ENCODE assay signal across 8 cellular contexts in the genomic region with DNA sequence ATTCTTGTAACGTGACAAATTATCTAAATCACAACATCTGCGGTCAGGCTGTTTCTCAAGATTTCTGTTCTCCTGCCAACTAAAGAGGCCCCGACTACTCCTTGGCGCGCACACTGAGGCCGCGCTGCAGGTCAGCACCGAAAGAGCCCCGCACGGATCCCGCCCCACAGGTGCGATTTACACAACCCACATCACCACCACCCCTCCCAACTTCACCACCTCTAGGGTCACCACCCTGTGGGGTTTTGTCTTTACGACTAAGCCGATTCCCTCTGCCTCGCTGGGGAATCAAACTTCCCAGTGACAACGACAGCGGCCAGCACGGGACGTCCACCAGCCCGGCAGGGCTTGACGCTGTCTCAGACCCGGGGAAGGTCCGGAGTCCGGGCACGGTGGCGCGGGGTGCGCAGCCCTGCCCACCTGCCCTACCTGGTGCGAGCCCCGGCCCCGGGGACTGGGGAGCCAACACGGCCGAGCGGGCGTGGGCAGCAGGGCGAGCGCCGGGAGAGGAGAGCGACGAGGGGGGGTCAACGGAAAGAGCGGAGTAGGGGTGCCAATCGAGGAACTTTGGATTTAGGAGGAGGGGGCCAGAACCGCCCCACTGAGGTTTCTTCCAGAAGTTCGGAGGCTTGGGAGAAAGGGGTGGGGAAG. TPM values are rescaled to one million over a fixed set of nuclear protein-coding genes. Genes with fewer than 3 reads are reported as not detected.
DNase-seq lines count a peak whose midpoint lies in the region; ATAC-seq and TF ChIP-seq lines count a peak whose summit lies in the region.

No MANE protein-coding gene starts in this region.

- H3K27me3 ChIP-seq in rectal smooth muscle tissue (ENCODE audit: control insufficient read depth, insufficient read depth, low read length): no peaks in the 10 kb centered on the region

- H3K9ac ChIP-seq in rectal smooth muscle tissue (ENCODE audit: low read length): no peak overlapping the region

- H3K27ac Mint-ChIP-seq in activated naive CD4-positive, alpha-beta T cell treated with anti-CD3 and anti-CD28 coated beads, Interleukin-2, amount 10 ng/mL, durations not matched to agents 7 days and 5 days: no peak overlapping the region

- peak overlapping the region; percentile 81 for H3K4me3 ChIP-seq in rectal smooth muscle tissue (ENCODE audit: low read length)

- H3K27me3 Mint-ChIP-seq in activated naive CD4-positive, alpha-beta T cell treated with anti-CD3 and anti-CD28 coated beads, Interleukin-2, amount 10 ng/mL, durations not matched to agents 7 days and 5 days: peaks cover 56% of the 10 kb centered on the region

- ATAC-seq in GM18867 (IDR thresholded peaks at IDR 0.05; ENCODE audit: unreplicated experiment) (peak; percentile 7), left cardiac atrium (peak; percentile 35 to 43)

- no peak for TF ChIP-seq CTCF in 22Rv1 (IDR thresholded peaks at IDR 0.05)

- no peaks in the 10 kb centered on the region for H3K36me3 ChIP-seq in rectal smooth muscle tissue (ENCODE audit: control insufficient read depth, insufficient read depth, low read length)

- in situ Hi-C loops in KBM-7 (cut with MboI; ENCODE audit: low pct_unique_long_range_greater_than_20kb, low sequenced_read_pairs): no loop called here

- intact Hi-C loops in left cardiac atrium (cut with DNase I): loop anchor here in 1 of 2 donors (10.0 kb wide), 1 partner anchor 68 kb away; no protein-coding TSS in a partner anchor

- H3K9me3 Mint-ChIP-seq in activated naive CD4-positive, alpha-beta T cell treated with anti-CD3 and anti-CD28 coated beads, Interleukin-2, amount 10 ng/mL, durations not matched to agents 7 days and 5 days: no peaks in the 10 kb centered on the region

- peaks cover 17% of the 10 kb centered on the region for H3K4me1 Mint-ChIP-seq in activated naive CD4-positive, alpha-beta T cell treated with anti-CD3 and anti-CD28 coated beads, Interleukin-2, amount 10 ng/mL, durations not matched to agents 7 days and 5 days

- H3K4me3 Mint-ChIP-seq in activated naive CD4-positive, alpha-beta T cell treated with anti-CD3 and anti-CD28 coated beads, Interleukin-2, amount 10 ng/mL, durations not matched to agents 7 days and 5 days: peak overlapping the region; percentile 83

- no peaks in the 10 kb centered on the region for H3K36me3 Mint-ChIP-seq in activated naive CD4-positive, alpha-beta T cell treated with anti-CD3 and anti-CD28 coated beads, Interleukin-2, amount 10 ng/mL, durations not matched to agents 7 days and 5 days

- CTCF ChIA-PET in activated naive CD4-positive, alpha-beta T cell treated with anti-CD3 and anti-CD28 coated beads, Interleukin-2, amount 10 ng/mL, durations not matched to agents 7 days and 5 days (lab: Charles Lee): no interaction called here

- H3K27ac ChIP-seq in 22Rv1 (peak overlapping the region; percentile 91), rectal smooth muscle tissue (ENCODE audit: low read depth, low read length) (peak overlapping the region; percentile 71)

- DNase-seq in KBM-7 (peak; percentile 22), left cardiac atrium (peak; percentile 51), NCI-H2227 treated with DMSO at 0.1 percent for 48 hours (lab: John Stamatoyannopoulos, UW) (no peak), activated gamma-delta T cell (lab: John Stamatoyannopoulos, UW) (no peak)
- peak; percentile 28 for DNase-seq in activated naive CD4-positive, alpha-beta T cell treated with anti-CD3 and anti-CD28 coated beads, Interleukin-2, amount 10 ng/mL, durations not matched to agents 7 days and 5 days

- H3K4me1 ChIP-seq in rectal smooth muscle tissue (ENCODE audit: control insufficient read depth, insufficient read depth, low read length): no peaks in the 10 kb centered on the region

RNA-seq across cellular contexts. Expression of a gene that starts 0.8 kb away (rescaled TPM):
- 10 to 100 TPM; 28.2 to 37.6 TPM for total RNA-seq in left cardiac atrium

Comparison
In these comparisons a context has a peak if more than half of its experiments do, and no peak if none do; other contexts are left out.
1. DNase-seq: peak in KBM-7 (single experiment), activated naive CD4-positive, alpha-beta T cell treated with anti-CD3 and anti-CD28 coated beads, Interleukin-2, amount 10 ng/mL, durations not matched to agents 7 days and 5 days (single experiment) and left cardiac atrium (single experiment); none in NCI-H2227 treated with DMSO at 0.1 percent for 48 hours (single experiment) and activated gamma-delta T cell (single experiment).